Comparison of ENCODE assay signal across 8 cellular contexts in genomic region chr22:31080848-31081649, GRCh38. TPM values are rescaled to one million over a fixed set of nuclear protein-coding genes. Genes with fewer than 3 reads are reported as not detected.
DNase-seq lines count a peak whose midpoint lies in the region; ATAC-seq, FAIRE-seq and TF ChIP-seq lines count a peak whose summit lies in the region.

Gene SMTN, plus strand, starts transcription at chr22:31081318. Its CDS starts 1,941 bp downstream, at chr22:31083259.

- H3K4me1 ChIP-seq in left ventricle myocardium inferior: peaks cover 65% of the 10 kb centered on the region
- peaks cover 27% of the 10 kb centered on the region for H3K4me1 ChIP-seq in psoas muscle

- H3K4me3 Mint-ChIP-seq in T-helper 17 cell: peak within 1 kb of the TSS; percentile 87

- peak within 1 kb of the TSS; percentile 8 for H3K27ac Mint-ChIP-seq in T-helper 17 cell

- TF ChIP-seq CTCF in GM12872 (IDR thresholded peaks at IDR 0.05; ENCODE audit: insufficient read depth, low read depth, low read length) (0 out of 3 replicates have a peak, but pooled peaks have one; percentile 6), left ventricle myocardium inferior (IDR thresholded peaks at IDR 0.05; ENCODE audit: borderline replicate concordance) (no peak), psoas muscle (IDR thresholded peaks at IDR 0.05) (no peak)

- H3K27me3 ChIP-seq in left ventricle myocardium inferior (ENCODE audit: low read depth) (no peaks in the 10 kb centered on the region), psoas muscle (ENCODE audit: insufficient read depth in 3 of 3, low read length in 2 of 3) (no peaks in the 10 kb centered on the region)

- no peaks in the 10 kb centered on the region for H3K27me3 Mint-ChIP-seq in T-helper 17 cell

- DNase-seq in NCI-H1436 (lab: John Stamatoyannopoulos, UW) (peak; percentile 87), T-helper 17 cell (peak; percentile 81 to 84 (median 82)), amygdala (lab: John Stamatoyannopoulos, UW) (peak in 53 of 56 donors; percentile 23 to 88 (median 62)), left ventricle myocardium inferior (peak; percentile 93), psoas muscle (peak; percentile 92 to 95), urothelium cell line (ENCODE audit: low spot score) (peak; percentile 98)

- H3K36me3 ChIP-seq in left ventricle myocardium inferior: peaks cover 12% of the 10 kb centered on the region
- no peaks in the 10 kb centered on the region for H3K36me3 ChIP-seq in psoas muscle (ENCODE audit: insufficient read depth in 1 of 2, low read depth in 1 of 2)

- peak; percentile 98 for FAIRE-seq in urothelium cell line (lab: Jason Lieb, UNC)

- H3K9me3 ChIP-seq in T-helper 17 cell (ENCODE audit: control insufficient read depth, low read length, poor library complexity, severe bottlenecking) (no peaks in the 10 kb centered on the region), left ventricle myocardium inferior (replicated peaks) (no peaks in the 10 kb centered on the region), psoas muscle (no peaks in the 10 kb centered on the region)

- ATAC-seq in HG02678 (IDR thresholded peaks at IDR 0.05; ENCODE audit: unreplicated experiment) (peak; percentile 70), T-helper 17 cell (peak; percentile 76), psoas muscle (peak; percentile 80 to 85 (median 82))

- intact Hi-C loops in left ventricle myocardium inferior (cut with micrococcal nuclease) (loop anchor here (5.0 kb wide), 2 partner anchors 34 to 109 kb away; no protein-coding TSS in a partner anchor), psoas muscle (cut with DNase I) (loop anchor here in 1 of 2 donors (5.0 to 10.0 kb wide), 2 partner anchors 134 to 154 kb away; no protein-coding TSS in a partner anchor)

- H3K27ac ChIP-seq in left ventricle myocardium inferior (replicated peaks) (peak within 1 kb of the TSS; percentile 95), psoas muscle (peak within 1 kb of the TSS; percentile 94)

- peaks cover 30% of the 10 kb centered on the region for H3K4me1 Mint-ChIP-seq in T-helper 17 cell

- H3K36me3 Mint-ChIP-seq in T-helper 17 cell (ENCODE audit: low read depth): no peaks in the 10 kb centered on the region

- peak within 1 kb of the TSS; percentile 89 for H3K4me3 ChIP-seq in left ventricle myocardium inferior
- H3K4me3 ChIP-seq in psoas muscle: peak within 1 kb of the TSS; percentile 89

- WGBS in psoas muscle, 3 donors: 1% methylated on average over 60 to 63 of the region's 63 CpGs

RNA-seq across cellular contexts. Expression of gene SMTN, which starts in this region (rescaled TPM):
- total RNA-seq in T-helper 17 cell (1 to 10 TPM; 1.8 to 4.9 TPM), left ventricle myocardium inferior (245 TPM), psoas muscle (10 to 100 TPM; 33.6 to 79.3 (median 66.5) TPM)
- 10 to 100 TPM; 23.0 to 43.4 (median 36.5) TPM for polyA plus RNA-seq in psoas muscle

Comparison
In these comparisons a context has a peak if more than half of its experiments do, and no peak if none do; other contexts are left out.
1. Peak in every context shown above with its lines: DNase-seq, ATAC-seq, H3K4me3 ChIP-seq and H3K27ac ChIP-seq.
2. RNA of gene SMTN (total RNA-seq): 245 TPM in left ventricle myocardium inferior (single experiment) and 33.6 to 79.3 TPM in psoas muscle; 1.8 to 4.9 TPM in T-helper 17 cell; every median in the first group is over 4 times any median in the second.